In genomic region chr13:40515702-40516101, GRCh38 we compare ENCODE assay signal across 33 cellular contexts.
"Had no signal": no experiment of that assay in that cellular context is flagged by ENCODE, and none has a peak within 500 bp of the region (broad histone marks: within the 10 kb centered on the region; RNA-seq: fewer than 3 reads in every experiment).

No MANE protein-coding gene starts in this region.

- H3K36me3 Mint-ChIP-seq: mesothelial cell of epicardium; natural killer cell treated with Interleukin-12 subunit alpha and Interleukin-12 subunit beta and Interleukin-15 and Interleukin-18, amount 100 ng/mL, for 72 hours; stimulated activated effector memory CD8-positive, alpha-beta T cell treated with anti-CD3 and anti-CD28 coated beads, Interleukin-12 subunit alpha, Interleukin-12 subunit beta, amount 100 ng/mL, for 72 hours had no signal

- H3K27ac Mint-ChIP-seq: endodermal cell; immature natural killer cell; mesothelial cell of epicardium; natural killer cell treated with Interleukin-12 subunit alpha and Interleukin-12 subunit beta and Interleukin-15 and Interleukin-18, amount 100 ng/mL, for 72 hours; progenitor cell of endocrine pancreas; stimulated activated effector memory CD8-positive, alpha-beta T cell treated with anti-CD3 and anti-CD28 coated beads, Interleukin-12 subunit alpha, Interleukin-12 subunit beta, amount 100 ng/mL, for 72 hours had no signal

- H3K9me3 Mint-ChIP-seq: endodermal cell; immature natural killer cell; natural killer cell treated with Interleukin-12 subunit alpha and Interleukin-12 subunit beta and Interleukin-15 and Interleukin-18, amount 100 ng/mL, for 72 hours; stimulated activated effector memory CD8-positive, alpha-beta T cell treated with anti-CD3 and anti-CD28 coated beads, Interleukin-12 subunit alpha, Interleukin-12 subunit beta, amount 100 ng/mL, for 72 hours had no signal

- H3K4me1 Mint-ChIP-seq: mesothelial cell of epicardium had no signal

- FAIRE-seq: keratinocyte, urothelium cell line had no signal

- DNase-seq: cerebellar nuclear complex; cortex of kidney; effector CD8-positive, alpha-beta T cell; endodermal cell; erythroblast; esophagus squamous epithelium; foreskin melanocyte; glutamatergic neuron; heart right ventricle; hypothalamus; immature natural killer cell; mesenchymal stem cell; mucosa of descending colon; naive B cell; stimulated activated CD4-positive, alpha-beta T cell treated with anti-CD3 and anti-CD28 coated beads, Interleukin-12 subunit alpha, Interleukin-12 subunit beta, amount 100 ng/mL, for 4 hours; stimulated activated CD4-positive, alpha-beta T cell treated with anti-CD3 and anti-CD28 coated beads, Interleukin-1b, Interleukin-23, amount 100 ng/mL, for 48 hours; stimulated activated CD4-positive, alpha-beta T cell treated with anti-CD3 and anti-CD28 coated beads, Interleukin-4, amount 100 ng/mL, for 1 hour; stimulated activated naive CD4-positive, alpha-beta T cell treated with Interleukin-2 at 50 U/mL for 16 hours; upper lobe of left lung had no signal

- ATAC-seq: heart right ventricle; left lobe of liver; mucosa of descending colon; natural killer cell treated with Interleukin-12 subunit alpha and Interleukin-12 subunit beta and Interleukin-15 and Interleukin-18, amount 100 ng/mL, for 72 hours; sciatic nerve; stimulated activated effector memory CD8-positive, alpha-beta T cell treated with anti-CD3 and anti-CD28 coated beads, Interleukin-12 subunit alpha, Interleukin-12 subunit beta, amount 100 ng/mL, for 72 hours had no signal

- H3K27ac ChIP-seq: esophagus squamous epithelium, heart right ventricle, neutrophil, parathyroid adenoma, right atrium auricular region, thoracic aorta, tibial nerve, upper lobe of left lung had no signal

- H3K4me3 Mint-ChIP-seq: endodermal cell; immature natural killer cell; mesothelial cell of epicardium; naive B cell; natural killer cell treated with Interleukin-12 subunit alpha and Interleukin-12 subunit beta and Interleukin-15 and Interleukin-18, amount 100 ng/mL, for 72 hours; neural crest cell; stimulated activated effector memory CD8-positive, alpha-beta T cell treated with anti-CD3 and anti-CD28 coated beads, Interleukin-12 subunit alpha, Interleukin-12 subunit beta, amount 100 ng/mL, for 72 hours had no signal

- H3K27me3 Mint-ChIP-seq: naive B cell; natural killer cell treated with Interleukin-12 subunit alpha and Interleukin-12 subunit beta and Interleukin-15 and Interleukin-18, amount 100 ng/mL, for 72 hours; progenitor cell of endocrine pancreas had no signal
